ENCODE assay signal across 9 cellular contexts in the genomic region with DNA sequence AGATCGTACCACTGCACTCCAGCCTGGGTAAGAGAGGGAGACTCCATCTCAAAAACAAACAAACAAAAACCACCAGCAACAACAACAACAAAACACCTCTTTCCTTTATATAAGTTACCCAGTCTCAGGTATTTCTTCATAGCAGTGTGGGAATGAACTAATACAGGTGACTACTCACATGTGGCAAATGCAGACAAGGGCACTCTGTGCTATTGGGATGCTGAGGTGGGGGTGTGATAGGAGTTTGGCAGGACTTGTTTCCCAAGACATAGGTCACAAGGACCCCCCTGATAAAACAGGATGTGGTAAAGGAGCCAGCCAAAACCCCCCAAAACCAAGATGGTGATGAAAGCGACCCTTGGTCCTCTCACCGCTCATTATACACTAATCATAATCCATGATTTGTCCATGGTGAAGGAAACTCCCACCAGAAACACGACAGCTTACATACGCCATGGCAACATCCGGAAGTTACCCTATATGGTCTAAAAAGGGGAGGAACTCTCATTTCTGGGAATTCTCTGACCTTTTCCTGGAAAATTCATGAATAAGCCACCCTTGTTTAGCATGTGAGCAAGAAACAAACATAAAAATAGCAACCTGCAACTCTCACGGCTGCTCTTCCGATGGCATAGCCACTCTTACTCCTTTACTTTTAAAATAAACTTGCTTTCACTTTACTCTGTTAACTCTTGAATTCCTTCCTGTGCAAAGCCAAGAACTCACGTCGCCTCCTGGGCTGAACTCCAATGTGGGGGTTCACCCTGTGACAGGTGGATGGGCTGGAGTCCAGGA. TPM values are rescaled to one million over a fixed set of nuclear protein-coding genes. Genes with fewer than 3 reads are reported as not detected.
DNase-seq lines count a peak whose midpoint lies in the region; ATAC-seq and TF ChIP-seq lines count a peak whose summit lies in the region.
"Had no signal": no experiment of that assay in that cellular context is flagged by ENCODE, and none has a peak within 500 bp of the region (broad histone marks: within the 10 kb centered on the region; RNA-seq: fewer than 3 reads in every experiment).

No MANE protein-coding gene starts in this region.

- peaks cover 13% of the 10 kb centered on the region for H3K4me1 Mint-ChIP-seq in activated naive CD4-positive, alpha-beta T cell treated with anti-CD3 and anti-CD28 coated beads, Interleukin-2, amount 50 U/mL, for 24 hours
- peaks cover 7% of the 10 kb centered on the region for H3K4me1 Mint-ChIP-seq in mesothelial cell of epicardium

- H3K4me3 ChIP-seq in heart left ventricle (peak overlapping the region in 9 of 12 donors; percentile 18 to 47 (median 38)), skeletal muscle satellite cell (ENCODE audit: low read length) (peak overlapping the region; percentile 34)

- TF ChIP-seq CTCF in heart left ventricle (IDR thresholded peaks at IDR 0.05) (no peak), mesothelial cell of epicardium (IDR thresholded peaks at IDR 0.05; ENCODE audit: unreplicated experiment) (no peak)

- H3K27me3 Mint-ChIP-seq in activated naive CD4-positive, alpha-beta T cell treated with anti-CD3 and anti-CD28 coated beads, Interleukin-2, amount 50 U/mL, for 24 hours: no peaks in the 10 kb centered on the region
- no peaks in the 10 kb centered on the region for H3K27me3 Mint-ChIP-seq in mesothelial cell of epicardium (ENCODE audit: low read depth)

- no peaks in the 10 kb centered on the region for H3K9me3 Mint-ChIP-seq in activated naive CD4-positive, alpha-beta T cell treated with anti-CD3 and anti-CD28 coated beads, Interleukin-2, amount 50 U/mL, for 24 hours
- no peaks in the 10 kb centered on the region for H3K9me3 Mint-ChIP-seq in mesothelial cell of epicardium

- intact Hi-C loops in heart left ventricle (cut with DNase I): loop anchor here (2.0 to 5.0 kb wide), 6 partner anchors 138 to 358 kb away; a partner anchor contains a TSS

- peak overlapping the region; percentile 75 for H3K4me3 Mint-ChIP-seq in activated naive CD4-positive, alpha-beta T cell treated with anti-CD3 and anti-CD28 coated beads, Interleukin-2, amount 50 U/mL, for 24 hours
- H3K4me3 Mint-ChIP-seq in mesothelial cell of epicardium: no peak overlapping the region

- H3K9me3 ChIP-seq in heart left ventricle (no peaks in the 10 kb centered on the region), skeletal muscle satellite cell (replicated peaks; ENCODE audit: low read length) (no peaks in the 10 kb centered on the region)

- no peak for TF ChIP-seq POLR2A in heart left ventricle (IDR thresholded peaks at IDR 0.05)

- H3K36me3 ChIP-seq in heart left ventricle (no peaks in the 10 kb centered on the region), skeletal muscle satellite cell (ENCODE audit: insufficient read depth, low read length) (no peaks in the 10 kb centered on the region)

- DNase-seq in GM04503 (ENCODE audit: low read depth) (peak; percentile 65), heart left ventricle (peak in 2 of 5 donors; percentile 39 to 74), C1 segment of cervical spinal cord (lab: John Stamatoyannopoulos, UW) (no peak), mesothelial cell of epicardium (ENCODE audit: low spot score in 2 of 2, unreplicated experiment in 2 of 2) (no peak), NCI-H748 treated with DMSO at 0.1 percent for 48 hours (lab: John Stamatoyannopoulos, UW) (no peak)
- no peak for DNase-seq in stimulated activated CD4-positive, alpha-beta T cell treated with anti-CD3 and anti-CD28 coated beads, Interleukin-1b, Interleukin-23, amount 100 ng/mL, for 48 hours
- DNase-seq: nucleus accumbens had no signal

- peak overlapping the region; percentile 60 for H3K4me2 ChIP-seq in skeletal muscle satellite cell (ENCODE audit: low read length)

- ATAC-seq in heart left ventricle: peak; percentile 57 to 91 (median 84)

- H3K4me1 ChIP-seq in heart left ventricle: peaks cover 4 to 41% (median 19%) of the 10 kb centered on the region in 12 donors
- H3K4me1 ChIP-seq in skeletal muscle satellite cell (ENCODE audit: control insufficient read depth, insufficient read depth, low read length): peaks cover 27% of the 10 kb centered on the region

- peak overlapping the region; percentile 18 for H3K27ac Mint-ChIP-seq in activated naive CD4-positive, alpha-beta T cell treated with anti-CD3 and anti-CD28 coated beads, Interleukin-2, amount 50 U/mL, for 24 hours
- H3K27ac Mint-ChIP-seq in mesothelial cell of epicardium: no peak overlapping the region

- H3K27me3 ChIP-seq in heart left ventricle (no peaks in the 10 kb centered on the region), skeletal muscle satellite cell (ENCODE audit: control insufficient read depth, insufficient read depth, low read length) (no peaks in the 10 kb centered on the region)

- H3K36me3 Mint-ChIP-seq in activated naive CD4-positive, alpha-beta T cell treated with anti-CD3 and anti-CD28 coated beads, Interleukin-2, amount 50 U/mL, for 24 hours: no peaks in the 10 kb centered on the region
- no peaks in the 10 kb centered on the region for H3K36me3 Mint-ChIP-seq in mesothelial cell of epicardium

- H3K27ac ChIP-seq in heart left ventricle: peak overlapping the region; percentile 28 to 91 (median 82)

- peak overlapping the region; percentile 39 for H3K9ac ChIP-seq in skeletal muscle satellite cell (ENCODE audit: low read depth, low read length)

- WGBS in heart left ventricle, 4 donors: 16 to 24% (median 22%) methylated on average over 10 of the region's 10 CpGs

RNA-seq across cellular contexts. Expression of a gene that starts 18.8 kb away (rescaled TPM):
- 10 to 100 TPM; 10.1 to 22.8 (median 13.4) TPM for total RNA-seq in heart left ventricle
- polyA plus RNA-seq in heart left ventricle: 1 to 10 TPM; 2.0 to 7.7 TPM
- 27.6 and 37.6 TPM in 2 replicates for total RNA-seq in skeletal muscle satellite cell (2012; rRNA removed)
- total RNA-seq in mesothelial cell of epicardium: 50.4 to 51.6 TPM (median 50.9 TPM) in 3 replicates
